ENCODE assay signal across 14 cellular contexts in genomic region chr4:144137137-144137879, GRCh38. TPM values are rescaled to one million over a fixed set of nuclear protein-coding genes. Genes with fewer than 3 reads are reported as not detected.
"Had no signal": no experiment of that assay in that cellular context is flagged by ENCODE, and none has a peak within 500 bp of the region (broad histone marks: within the 10 kb centered on the region; RNA-seq: fewer than 3 reads in every experiment).

No MANE protein-coding gene starts in this region.

RNA-seq across cellular contexts. Expression of gene GYPA, which starts 3.2 kb away (rescaled TPM):
- total RNA-seq: activated CD4-positive, alpha-beta memory T cell treated with anti-CD3 and anti-CD28 coated beads, Interleukin-2, amount 10 ng/mL, durations not matched to agents 7 days and 5 days; activated CD4-positive, alpha-beta T cell treated with anti-CD3 and anti-CD28 coated beads, Interleukin-2, amount 10 ng/mL, durations not matched to agents 7 days and 5 days; activated naive CD4-positive, alpha-beta T cell treated with anti-CD3 and anti-CD28 coated beads, Interleukin-2, amount 50 U/mL, for 72 hours; activated naive CD8-positive, alpha-beta T cell treated with anti-CD3 and anti-CD28 coated beads, Interleukin-2, amount 10 ng/mL, durations not matched to agents 7 days and 5 days; activated T-cell treated with anti-CD3 and anti-CD28 coated beads, Interleukin-2, amount 50 U/mL, for 72 hours; astrocyte; cardiac muscle cell; epithelial cell of proximal tubule; esophagus muscularis mucosa; fibroblast of lung; gastroesophageal sphincter; glomerular endothelial cell; T-helper 1 cell treated with Interleukin-12 subunit alpha and Interleukin-12 subunit beta and Interleukin-4 antibody, amounts not matched to agents 30 ng/mL and 1 ng/mL, for 36 hours; T-helper 2 cell treated with Interferon-gamma antibody and Interleukin-4, amounts not matched to agents 100 ng/mL and 5 ng/mL, for 36 hours had no signal
- polyA plus RNA-seq: cardiac muscle cell, fibroblast of lung had no signal
